In genomic region chr2:228974169-228974568, GRCh38 we compare ENCODE assay signal across 34 cellular contexts.
"Had no signal": no experiment of that assay in that cellular context is flagged by ENCODE, and none has a peak within 500 bp of the region (broad histone marks: within the 10 kb centered on the region; RNA-seq: fewer than 3 reads in every experiment).

No MANE protein-coding gene starts in this region.

- H3K27ac Mint-ChIP-seq: activated naive CD4-positive, alpha-beta T cell treated with anti-CD3 and anti-CD28 coated beads for 36 hours; activated naive CD4-positive, alpha-beta T cell treated with anti-CD3 and anti-CD28 coated beads, Interleukin-2, amount 10 ng/mL, durations not matched to agents 7 days and 5 days; activated naive CD4-positive, alpha-beta T cell treated with anti-CD3 and anti-CD28 coated beads, Interleukin-2, amount 50 U/mL, for 24 hours; activated naive CD4-positive, alpha-beta T cell treated with anti-CD3 and anti-CD28 coated beads, Interleukin-2, amount 50 U/mL, for 72 hours; activated naive CD8-positive, alpha-beta T cell; activated naive CD8-positive, alpha-beta T cell treated with anti-CD3 and anti-CD28 coated beads for 36 hours; activated naive CD8-positive, alpha-beta T cell treated with anti-CD3 and anti-CD28 coated beads, Interleukin-2, amount 10 ng/mL, durations not matched to agents 7 days and 5 days; activated naive CD8-positive, alpha-beta T cell treated with anti-CD3 and anti-CD28 coated beads, Interleukin-2, amount 50 U/mL, for 24 hours; activated T-cell treated with anti-CD3 and anti-CD28 coated beads, Interleukin-2, amount 50 U/mL, for 24 hours; activated T-cell treated with anti-CD3 and anti-CD28 coated beads, Interleukin-2, amount 50 U/mL, for 72 hours; activated T-helper 1 cell treated with anti-CD3 and anti-CD28 coated beads, Interleukin-12 subunit alpha, Interleukin-12 subunit beta, Interleukin-2, Interleukin-4 antibody, amounts not matched to agents 30 ng/mL and 10 ng/mL and 1 ng/mL, durations not matched to agents 14 hours and 24 hours and 36 hours; activated T-helper 17 cell treated with anti-CD3 and anti-CD28 coated beads, Interleukin-2, amount 50 U/mL, for 72 hours; activated T-helper 2 cell treated with anti-CD3 and anti-CD28 coated beads, Interferon-gamma antibody, Interleukin-2, Interleukin-4, amounts not matched to agents 10 μg/mL and 5 μg/mL and 100 μg/mL, durations not matched to agents 14 hours and 24 hours and 36 hours; brain had no signal

- H3K27me3 Mint-ChIP-seq: activated naive CD4-positive, alpha-beta T cell treated with anti-CD3 and anti-CD28 coated beads, Interleukin-2, amount 10 ng/mL, durations not matched to agents 7 days and 5 days; activated naive CD4-positive, alpha-beta T cell treated with anti-CD3 and anti-CD28 coated beads, Interleukin-2, amount 50 U/mL, for 24 hours; activated naive CD8-positive, alpha-beta T cell; activated naive CD8-positive, alpha-beta T cell treated with anti-CD3 and anti-CD28 coated beads for 36 hours; activated naive CD8-positive, alpha-beta T cell treated with anti-CD3 and anti-CD28 coated beads, Interleukin-2, amount 10 ng/mL, durations not matched to agents 7 days and 5 days; activated naive CD8-positive, alpha-beta T cell treated with anti-CD3 and anti-CD28 coated beads, Interleukin-2, amount 50 U/mL, for 24 hours; activated T-cell treated with anti-CD3 and anti-CD28 coated beads, Interleukin-2, amount 50 U/mL, for 24 hours; activated T-helper 17 cell treated with anti-CD3 and anti-CD28 coated beads, Interleukin-2, amount 50 U/mL, for 72 hours; brain; central memory CD8-positive, alpha-beta T cell had no signal

- H3K4me3 Mint-ChIP-seq: activated naive CD4-positive, alpha-beta T cell treated with anti-CD3 and anti-CD28 coated beads for 36 hours; activated naive CD4-positive, alpha-beta T cell treated with anti-CD3 and anti-CD28 coated beads, Interleukin-2, amount 10 ng/mL, durations not matched to agents 7 days and 5 days; activated naive CD4-positive, alpha-beta T cell treated with anti-CD3 and anti-CD28 coated beads, Interleukin-2, amount 50 U/mL, for 24 hours; activated naive CD8-positive, alpha-beta T cell; activated naive CD8-positive, alpha-beta T cell treated with anti-CD3 and anti-CD28 coated beads for 36 hours; activated naive CD8-positive, alpha-beta T cell treated with anti-CD3 and anti-CD28 coated beads, Interleukin-2, amount 10 ng/mL, durations not matched to agents 7 days and 5 days; activated naive CD8-positive, alpha-beta T cell treated with anti-CD3 and anti-CD28 coated beads, Interleukin-2, amount 50 U/mL, for 24 hours; activated T-cell treated with anti-CD3 and anti-CD28 coated beads, Interleukin-2, amount 50 U/mL, for 24 hours; activated T-cell treated with anti-CD3 and anti-CD28 coated beads, Interleukin-2, amount 50 U/mL, for 4 hours; activated T-cell treated with anti-CD3 and anti-CD28 coated beads, Interleukin-2, amount 50 U/mL, for 72 hours; activated T-helper 1 cell treated with anti-CD3 and anti-CD28 coated beads, Interleukin-12 subunit alpha, Interleukin-12 subunit beta, Interleukin-2, Interleukin-4 antibody, amounts not matched to agents 30 ng/mL and 10 ng/mL and 1 ng/mL, durations not matched to agents 14 hours and 24 hours and 36 hours; activated T-helper 17 cell treated with anti-CD3 and anti-CD28 coated beads, Interleukin-2, amount 50 U/mL, for 72 hours; brain; central memory CD8-positive, alpha-beta T cell had no signal

- H3K4me1 Mint-ChIP-seq: activated naive CD4-positive, alpha-beta T cell treated with anti-CD3 and anti-CD28 coated beads, Interleukin-2, amount 10 ng/mL, durations not matched to agents 7 days and 5 days; activated naive CD4-positive, alpha-beta T cell treated with anti-CD3 and anti-CD28 coated beads, Interleukin-2, amount 50 U/mL, for 24 hours; activated naive CD8-positive, alpha-beta T cell treated with anti-CD3 and anti-CD28 coated beads for 36 hours; activated naive CD8-positive, alpha-beta T cell treated with anti-CD3 and anti-CD28 coated beads, Interleukin-2, amount 10 ng/mL, durations not matched to agents 7 days and 5 days; activated naive CD8-positive, alpha-beta T cell treated with anti-CD3 and anti-CD28 coated beads, Interleukin-2, amount 50 U/mL, for 24 hours; activated T-helper 17 cell treated with anti-CD3 and anti-CD28 coated beads, Interleukin-2, amount 50 U/mL, for 72 hours; brain; central memory CD8-positive, alpha-beta T cell had no signal

- DNase-seq: activated effector memory CD4-positive, alpha-beta T cell treated with anti-CD3 and anti-CD28 coated beads, Interleukin-2, amount 50 U/mL, for 16 hours; activated effector memory CD4-positive, alpha-beta T cell treated with Interleukin-2 at 50 U/mL for 16 hours; activated gamma-delta T cell; activated gamma-delta T cell treated with Interleukin-2 at 50 U/mL for 16 hours; activated naive CD4-positive, alpha-beta T cell; activated naive CD4-positive, alpha-beta T cell treated with anti-CD3 and anti-CD28 coated beads for 36 hours; activated naive CD4-positive, alpha-beta T cell treated with anti-CD3 and anti-CD28 coated beads, Interleukin-2, amount 10 ng/mL, durations not matched to agents 7 days and 5 days; activated naive CD4-positive, alpha-beta T cell treated with anti-CD3 and anti-CD28 coated beads, Interleukin-2, amount 50 U/mL, for 16 hours; activated naive CD4-positive, alpha-beta T cell treated with Interleukin-2 at 50 U/mL for 16 hours; activated naive CD8-positive, alpha-beta T cell treated with anti-CD3 and anti-CD28 coated beads for 36 hours; activated naive CD8-positive, alpha-beta T cell treated with anti-CD3 and anti-CD28 coated beads, Interleukin-2, amount 10 ng/mL, durations not matched to agents 7 days and 5 days; activated naive CD8-positive, alpha-beta T cell treated with anti-CD3 and anti-CD28 coated beads, Interleukin-2, amount 50 U/mL, for 24 hours; activated T-cell treated with anti-CD3 and anti-CD28 coated beads, Interleukin-2, amount 50 U/mL, for 24 hours; activated T-cell treated with anti-CD3 and anti-CD28 coated beads, Interleukin-2, amount 50 U/mL, for 4 hours; activated T-cell treated with anti-CD3 and anti-CD28 coated beads, Interleukin-2, amount 50 U/mL, for 48 hours; activated T-cell treated with anti-CD3 and anti-CD28 coated beads, Interleukin-2, amount 50 U/mL, for 72 hours; adrenal gland; amniotic stem cell; amygdala; anterior cingulate cortex; aorta; body of pancreas; brain microvascular endothelial cell; caudate nucleus; central memory CD4-positive, alpha-beta T cell; cerebellar nuclear complex had no signal

- H3K36me3 Mint-ChIP-seq: activated naive CD4-positive, alpha-beta T cell treated with anti-CD3 and anti-CD28 coated beads, Interleukin-2, amount 10 ng/mL, durations not matched to agents 7 days and 5 days; activated naive CD4-positive, alpha-beta T cell treated with anti-CD3 and anti-CD28 coated beads, Interleukin-2, amount 50 U/mL, for 24 hours; activated naive CD4-positive, alpha-beta T cell treated with anti-CD3 and anti-CD28 coated beads, Interleukin-2, amount 50 U/mL, for 72 hours; activated naive CD8-positive, alpha-beta T cell; activated naive CD8-positive, alpha-beta T cell treated with anti-CD3 and anti-CD28 coated beads for 36 hours; activated naive CD8-positive, alpha-beta T cell treated with anti-CD3 and anti-CD28 coated beads, Interleukin-2, amount 10 ng/mL, durations not matched to agents 7 days and 5 days; brain had no signal
